9 cellular contexts compared by ENCODE assay signal in genomic region chr6:134519456-134519855, GRCh38.
DNase-seq lines count a peak whose midpoint lies in the region; ATAC-seq and TF ChIP-seq lines count a peak whose summit lies in the region.
"Had no signal": no experiment of that assay in that cellular context is flagged by ENCODE, and none has a peak within 500 bp of the region (broad histone marks: within the 10 kb centered on the region; RNA-seq: fewer than 3 reads in every experiment).

No MANE protein-coding gene starts in this region.

- no peaks in the 10 kb centered on the region for H3K79me2 ChIP-seq in SU-DHL-6 (ENCODE audit: insufficient read depth, low read length)

- no peaks in the 10 kb centered on the region for H3K9me2 ChIP-seq in SU-DHL-6 (replicated peaks; ENCODE audit: insufficient read depth, low read length)

- H3K4me3 ChIP-seq in SU-DHL-6 (ENCODE audit: insufficient read depth, low read length, poor library complexity, severe bottlenecking) = peak overlapping the region; percentile 22
- no peak overlapping the region for H3K4me3 ChIP-seq in stomach
- no peak overlapping the region for H3K4me3 ChIP-seq in ascending aorta
- H3K4me3 ChIP-seq: tibial artery had no signal

- H3K4me3 Mint-ChIP-seq in effector memory CD8-positive, alpha-beta T cell = peak overlapping the region; percentile 22 to 41

- no peaks in the 10 kb centered on the region for H4K20me1 ChIP-seq in SU-DHL-6 (ENCODE audit: low read depth, low read length)

- H3K4me1 Mint-ChIP-seq in effector memory CD8-positive, alpha-beta T cell (ENCODE audit: low read depth in 2 of 2) = peaks cover 5 to 7% of the 10 kb centered on the region in 2 donors

- H3K36me3 Mint-ChIP-seq in effector memory CD8-positive, alpha-beta T cell (ENCODE audit: insufficient read depth) = peaks cover under 1% of the 10 kb centered on the region

- 60 to 77% (median 73%) methylated on average over 4 of the region's 4 CpGs for WGBS in stomach, 5 donors

- peak overlapping the region; percentile 87 for H2AFZ ChIP-seq in SU-DHL-6 (ENCODE audit: low read depth, low read length, severe bottlenecking)

- no peaks in the 10 kb centered on the region for H3K9me3 ChIP-seq in SU-DHL-6 (ENCODE audit: insufficient read depth, low read length)
- no peaks in the 10 kb centered on the region for H3K9me3 ChIP-seq in stomach
- no peaks in the 10 kb centered on the region for H3K9me3 ChIP-seq in ascending aorta
- H3K9me3 ChIP-seq: tibial artery had no signal

- no peak for TF ChIP-seq CTCF in SU-DHL-6 (IDR thresholded peaks at IDR 0.05; ENCODE audit: insufficient read depth, low read length, poor library complexity, severe bottlenecking)
- TF ChIP-seq CTCF in stomach (IDR thresholded peaks at IDR 0.05) = no peak
- TF ChIP-seq CTCF in ascending aorta (IDR thresholded peaks at IDR 0.05) = no peak
- no peak for TF ChIP-seq CTCF in foreskin keratinocyte (conservative IDR thresholded peaks at IDR 0.05)

- H3K27me3 ChIP-seq in SU-DHL-6 (ENCODE audit: low read length) = no peaks in the 10 kb centered on the region
- H3K27me3 ChIP-seq in stomach = no peaks in the 10 kb centered on the region
- H3K27me3 ChIP-seq in ascending aorta = no peaks in the 10 kb centered on the region
- H3K27me3 ChIP-seq in foreskin keratinocyte = no peaks in the 10 kb centered on the region
- H3K27me3 ChIP-seq: tibial artery had no signal

- no peaks in the 10 kb centered on the region for H3K9me3 Mint-ChIP-seq in effector memory CD8-positive, alpha-beta T cell

- H3K4me1 ChIP-seq in stomach (peaks cover 9 to 30% (median 25%) of the 10 kb centered on the region in 4 donors), ascending aorta (peaks cover 0 to 7% of the 10 kb centered on the region in 2 donors), foreskin keratinocyte (peaks cover 16% of the 10 kb centered on the region)

- peak overlapping the region; percentile 17 for H3K9ac ChIP-seq in SU-DHL-6 (ENCODE audit: low read length)

- H3K27ac ChIP-seq in SU-DHL-6 (ENCODE audit: low read depth, low read length) (no peak overlapping the region), stomach (peak overlapping the region in 4 of 5 donors; percentile 32 to 67 (median 47)), ascending aorta (no peak overlapping the region), foreskin keratinocyte (no peak overlapping the region)
- H3K27ac ChIP-seq: tibial artery had no signal

- ATAC-seq in Right ventricle myocardium inferior (no peak), HG03095 (IDR thresholded peaks at IDR 0.05; ENCODE audit: unreplicated experiment) (no peak), foreskin keratinocyte (no peak)
- peak; percentile 91 for ATAC-seq in effector memory CD8-positive, alpha-beta T cell (replicated peaks)

- H3K27ac Mint-ChIP-seq in effector memory CD8-positive, alpha-beta T cell = peak overlapping the region; percentile 62 to 87

- H3K36me3 ChIP-seq in SU-DHL-6 (ENCODE audit: low read length) (no peaks in the 10 kb centered on the region), stomach (no peaks in the 10 kb centered on the region), ascending aorta (no peaks in the 10 kb centered on the region)
- H3K36me3 ChIP-seq: tibial artery had no signal

- TF ChIP-seq EP300 in stomach (IDR thresholded peaks at IDR 0.05) = no peak

- TF ChIP-seq POLR2A in stomach (IDR thresholded peaks at IDR 0.05) = no peak

- intact Hi-C loops in Right ventricle myocardium inferior (cut with DNase I) = loop anchor here (5.0 to 10.0 kb wide), 3 partner anchors 125 to 203 kb away; no protein-coding TSS in a partner anchor
- intact Hi-C loops in cardiac septum (cut with DNase I) = loop anchor here (5.0 to 10.0 kb wide), 4 partner anchors 82 to 342 kb away; no protein-coding TSS in a partner anchor
- intact Hi-C loops in stomach (cut with DNase I; ENCODE audit: low total_unique reads) = no loop called here
- intact Hi-C loops in ascending aorta (cut with DNase I) = no loop called here

- H3F3A ChIP-seq in SU-DHL-6 (ENCODE audit: insufficient read depth) = 0 out of 2 replicates have a peak, but pooled peaks cover 7% of the 10 kb centered on the region

- DNase-seq in Right ventricle myocardium inferior (ENCODE audit: missing footprints) (peak; percentile 79), cardiac septum (ENCODE audit: low spot score) (no peak), stomach (no peak), ascending aorta (ENCODE audit: low spot score in 2 of 2) (no peak), foreskin keratinocyte (no peak)
- peak; percentile 4 to 10 (median 9) for DNase-seq in effector memory CD8-positive, alpha-beta T cell

- peak overlapping the region; percentile 58 for H3K4me2 ChIP-seq in SU-DHL-6 (ENCODE audit: low read depth, low read length, poor library complexity, severe bottlenecking)

- H3K27me3 Mint-ChIP-seq in effector memory CD8-positive, alpha-beta T cell = no peaks in the 10 kb centered on the region

Comparison
In these comparisons a context has a peak if more than half of its experiments do, and no peak if none do; other contexts are left out.
1. DNase-seq: peak in Right ventricle myocardium inferior (single experiment) and effector memory CD8-positive, alpha-beta T cell (3 of 3); none in cardiac septum (single experiment), stomach (single experiment), ascending aorta (0 of 2) and foreskin keratinocyte (0 of 2).
2. H3K27ac ChIP-seq: peak in stomach (4 of 5); none in SU-DHL-6 (single experiment), ascending aorta (0 of 2) and foreskin keratinocyte (single experiment).
3. intact Hi-C loops: an anchor here in Right ventricle myocardium inferior (5.0 to 10.0 kb wide) and cardiac septum (5.0 to 10.0 kb wide); none called in stomach and ascending aorta.